9 cellular contexts compared by ENCODE assay signal in genomic region chr16:56281256-56281805, GRCh38.
DNase-seq lines count a peak whose midpoint lies in the region; ATAC-seq and TF ChIP-seq lines count a peak whose summit lies in the region.
"Had no signal": no experiment of that assay in that cellular context is flagged by ENCODE, and none has a peak within 500 bp of the region (broad histone marks: within the 10 kb centered on the region; RNA-seq: fewer than 3 reads in every experiment).

No MANE protein-coding gene starts in this region.

- H4K20me1 ChIP-seq in Karpas-422 (ENCODE audit: insufficient read depth, low read depth, low read length), result no peaks in the 10 kb centered on the region

- H3K4me1 ChIP-seq in Karpas-422 (ENCODE audit: low read length) (peaks cover 28% of the 10 kb centered on the region), gastrocnemius medialis (no peaks in the 10 kb centered on the region), ovary (ENCODE audit: insufficient read depth) (no peaks in the 10 kb centered on the region)

- peak; percentile 96 for DNase-seq in ELF-1 (ENCODE audit: low read depth, low spot score)
- peak; percentile 50 for DNase-seq in Karpas-422
- DNase-seq in medulla oblongata (ENCODE audit: extremely low spot score), result peak; percentile 79
- DNase-seq in gastrocnemius medialis, result no peak
- DNase-seq in ovary, result no peak
- DNase-seq in stimulated activated CD4-positive, alpha-beta T cell treated with anti-CD3 and anti-CD28 coated beads, Interleukin-4, amount 100 ng/mL, for 1 hour, result no peak
- DNase-seq: activated B cell treated with CpG ODN at 0.5 μM for 24 hours had no signal

- H3K36me3 ChIP-seq in Karpas-422 (ENCODE audit: insufficient read depth, low read length), result no peaks in the 10 kb centered on the region
- no peaks in the 10 kb centered on the region for H3K36me3 ChIP-seq in gastrocnemius medialis
- H3K36me3 ChIP-seq in ovary, result no peaks in the 10 kb centered on the region

- H3K4me3 ChIP-seq in Karpas-422 (ENCODE audit: low read length), result no peak overlapping the region
- no peak overlapping the region for H3K4me3 ChIP-seq in gastrocnemius medialis
- no peak overlapping the region for H3K4me3 ChIP-seq in ovary

- H3K79me2 ChIP-seq in Karpas-422 (ENCODE audit: low read length), result no peaks in the 10 kb centered on the region

- intact Hi-C loops in gastrocnemius medialis (cut with DNase I; ENCODE audit: low total_unique reads) (no loop called here), ovary (cut with DNase I) (no loop called here)

- no peak overlapping the region for H3K4me2 ChIP-seq in Karpas-422 (ENCODE audit: low read depth, low read length, poor library complexity, severe bottlenecking)

- in situ Hi-C loops in gastrocnemius medialis (cut with MboI; ENCODE audit: low sequenced_read_pairs in 4 of 4), result no loop called here

- no peak overlapping the region for H3K9ac ChIP-seq in Karpas-422 (ENCODE audit: low read length)

- ATAC-seq in gastrocnemius medialis (no peak), HG02588 (IDR thresholded peaks at IDR 0.05; ENCODE audit: unreplicated experiment) (no peak)

- peak overlapping the region in 3 of 5 experiments; percentile 7 to 12 (median 8) for H3K4me3 Mint-ChIP-seq in brain
- H3K4me3 Mint-ChIP-seq: activated B cell treated with CpG ODN at 0.5 μM for 24 hours had no signal

- TF ChIP-seq EP300 in ovary (IDR thresholded peaks at IDR 0.05), result no peak

- H3K9me3 ChIP-seq in Karpas-422 (ENCODE audit: low read length), result no peaks in the 10 kb centered on the region
- H3K9me3 ChIP-seq in gastrocnemius medialis, result no peaks in the 10 kb centered on the region
- H3K9me3 ChIP-seq in ovary, result no peaks in the 10 kb centered on the region

- H3K9me2 ChIP-seq in Karpas-422 (replicated peaks; ENCODE audit: insufficient read depth, low read length), result no peaks in the 10 kb centered on the region

- H3K27me3 Mint-ChIP-seq in brain, result no peaks in the 10 kb centered on the region
- H3K27me3 Mint-ChIP-seq: activated B cell treated with CpG ODN at 0.5 μM for 24 hours had no signal

- H2AFZ ChIP-seq in Karpas-422 (ENCODE audit: low read length), result no peak overlapping the region

- peak in 1 of 2 experiments; percentile 55 for TF ChIP-seq CTCF in brain (conservative IDR thresholded peaks at IDR 0.05)
- no peak for TF ChIP-seq CTCF in gastrocnemius medialis (IDR thresholded peaks at IDR 0.05 in 4 of 5, conservative IDR thresholded peaks at IDR 0.05 in 1 of 5)
- no peak for TF ChIP-seq CTCF in ovary (IDR thresholded peaks at IDR 0.05)

- WGBS in ovary, 3 donors, result 68 to 84% (median 74%) methylated on average over 2 of the region's 2 CpGs

- peaks cover 0 to under 1% (median 0%) of the 10 kb centered on the region in 5 experiments for H3K9me3 Mint-ChIP-seq in brain
- H3K9me3 Mint-ChIP-seq: activated B cell treated with CpG ODN at 0.5 μM for 24 hours had no signal

- peaks cover 56% of the 10 kb centered on the region for H3K36me3 Mint-ChIP-seq in brain

- H3K27ac Mint-ChIP-seq in brain, result peak overlapping the region; percentile 59 to 91 (median 83)

- H3K27me3 ChIP-seq in Karpas-422 (ENCODE audit: low read length) (no peaks in the 10 kb centered on the region), gastrocnemius medialis (no peaks in the 10 kb centered on the region), ovary (no peaks in the 10 kb centered on the region)

- no peak overlapping the region for H3K27ac ChIP-seq in Karpas-422 (ENCODE audit: low read length)
- H3K27ac ChIP-seq in gastrocnemius medialis, result no peak overlapping the region
- no peak overlapping the region for H3K27ac ChIP-seq in ovary

- H3K4me1 Mint-ChIP-seq in brain, result peaks cover 94% of the 10 kb centered on the region

- TF ChIP-seq POLR2A in gastrocnemius medialis (IDR thresholded peaks at IDR 0.05) (no peak), ovary (IDR thresholded peaks at IDR 0.05) (no peak)

Comparison
In these comparisons a context has a peak if more than half of its experiments do, and no peak if none do; other contexts are left out.
1. DNase-seq: peak in ELF-1 (single experiment), Karpas-422 (single experiment) and medulla oblongata (single experiment); none in gastrocnemius medialis (0 of 2), ovary (0 of 5) and stimulated activated CD4-positive, alpha-beta T cell treated with anti-CD3 and anti-CD28 coated beads, Interleukin-4, amount 100 ng/mL, for 1 hour (single experiment).